ENCODE assay signal across 15 cellular contexts in genomic region chr16:89466920-89467319, GRCh38.
"Had no signal": no experiment of that assay in that cellular context is flagged by ENCODE, and none has a peak within 500 bp of the region (broad histone marks: within the 10 kb centered on the region; RNA-seq: fewer than 3 reads in every experiment).

No MANE protein-coding gene starts in this region.

- ATAC-seq: activated CD4-positive, alpha-beta T cell treated with anti-CD3 and anti-CD28 coated beads for 36 hours; body of pancreas; stimulated activated naive CD8-positive, alpha-beta T cell treated with anti-CD3 and anti-CD28 coated beads, Interleukin-15, Interleukin-2, amounts not matched to agents 100 U/mL and 50 U/mL, for 24 hours had no signal

- H3K4me3 Mint-ChIP-seq: activated CD4-positive, alpha-beta T cell treated with anti-CD3 and anti-CD28 coated beads for 36 hours had no signal

- DNase-seq: activated CD4-positive, alpha-beta T cell treated with anti-CD3 and anti-CD28 coated beads for 36 hours; activated CD8-positive, alpha-beta memory T cell treated with anti-CD3 and anti-CD28 coated beads for 24 hours; activated effector memory CD4-positive, alpha-beta T cell treated with anti-CD3 and anti-CD28 coated beads, Interleukin-2, amount 50 U/mL, for 16 hours; amniotic stem cell; body of pancreas; central memory CD4-positive, alpha-beta T cell; hippocampal formation; kidney glomerular epithelial cell; posterior cingulate gyrus; right cardiac atrium; stimulated activated CD4-positive, alpha-beta T cell treated with anti-CD3 and anti-CD28 coated beads, Interleukin-2, amount 100 ng/mL, for 24 hours; stimulated activated naive CD8-positive, alpha-beta T cell treated with anti-CD3 and anti-CD28 coated beads, Interleukin-15, Interleukin-2, amounts not matched to agents 100 U/mL and 50 U/mL, for 24 hours; T1000; testis had no signal

- H3K9me3 ChIP-seq: body of pancreas, testis had no signal

- H3K27me3 Mint-ChIP-seq: activated CD4-positive, alpha-beta T cell treated with anti-CD3 and anti-CD28 coated beads for 36 hours had no signal

- H3K4me3 ChIP-seq: body of pancreas, testis had no signal

- H3K27me3 ChIP-seq: body of pancreas, testis had no signal

- H3K27ac ChIP-seq: body of pancreas, testis, VCaP had no signal
